ENCODE assay signal across 8 cellular contexts in genomic region chrX:136204571-136204970, GRCh38. TPM values are rescaled to one million over a fixed set of nuclear protein-coding genes. Genes with fewer than 3 reads are reported as not detected.
DNase-seq lines count a peak whose midpoint lies in the region; ATAC-seq and TF ChIP-seq lines count a peak whose summit lies in the region.

No MANE protein-coding gene starts in this region.

- DNase-seq in CD14-positive monocyte (ENCODE audit: low spot score) = no peak
- DNase-seq in PC-9 = peak; percentile 45 to 89
- peak; percentile 29 for DNase-seq in epithelial cell of esophagus (ENCODE audit: low read depth)
- DNase-seq in activated naive CD4-positive, alpha-beta T cell treated with Interleukin-2 at 50 U/mL for 16 hours = no peak

- H3K27me3 ChIP-seq in PC-9 (ENCODE audit: insufficient read depth, low read depth) (no peaks in the 10 kb centered on the region), muscle layer of duodenum (ENCODE audit: low read depth, low read length) (no peaks in the 10 kb centered on the region)

- peaks cover 0 to 2% (median 0%) of the 10 kb centered on the region in 7 donors for H3K9me3 Mint-ChIP-seq in CD14-positive monocyte

- H3K36me3 Mint-ChIP-seq in CD14-positive monocyte = no peaks in the 10 kb centered on the region

- H3K4me1 Mint-ChIP-seq in CD14-positive monocyte = peaks cover 11% of the 10 kb centered on the region

- no peaks in the 10 kb centered on the region for H3K9me2 ChIP-seq in PC-9 (ENCODE audit: insufficient read depth)

- CTCF ChIA-PET in PC-9 (lab: Charles Lee) = no interaction called here

- peak overlapping the region; percentile 20 for H3K4me2 ChIP-seq in PC-9

- POLR2A ChIA-PET in PC-9 (lab: Charles Lee; ENCODE audit: unreplicated experiment) = interaction anchor here (0.6 to 0.9 kb wide), 2 partner anchors 18 to 60 kb away, joined by 5 read pairs; no protein-coding TSS in a partner anchor

- no peaks in the 10 kb centered on the region for H4K20me1 ChIP-seq in PC-9 (ENCODE audit: insufficient read depth)

- H2AFZ ChIP-seq in PC-9 = no peak overlapping the region

- no peak overlapping the region for H3K4me3 Mint-ChIP-seq in CD14-positive monocyte

- H3K27ac ChIP-seq in PC-9 (no peak overlapping the region), muscle layer of duodenum (ENCODE audit: low read length) (peak overlapping the region; percentile 74)

- intact Hi-C loops in CD14-positive monocyte (cut with micrococcal nuclease) = no loop called here
- intact Hi-C loops in PC-9 (cut with micrococcal nuclease; ENCODE audit: unreplicated experiment) = loop anchor here (5.0 kb wide), 1 partner anchor 177 kb away; no protein-coding TSS in a partner anchor

- H3K79me2 ChIP-seq in PC-9 (ENCODE audit: low read depth) = no peaks in the 10 kb centered on the region

- TF ChIP-seq CTCF in CD14-positive monocyte (IDR thresholded peaks at IDR 0.05) (no peak), PC-9 (conservative IDR thresholded peaks at IDR 0.05) (no peak), epithelial cell of esophagus (IDR thresholded peaks at IDR 0.05; ENCODE audit: insufficient read depth, low read depth, low read length, missing control alignments) (no peak)

- H3K9me3 ChIP-seq in PC-9 (ENCODE audit: insufficient read depth, low read depth) (no peaks in the 10 kb centered on the region), muscle layer of duodenum (ENCODE audit: control insufficient read depth in 1 of 2, low read length in 2 of 2) (no peaks in the 10 kb centered on the region)

- peaks cover 37% of the 10 kb centered on the region for H3K4me1 ChIP-seq in PC-9 (replicated peaks; ENCODE audit: insufficient read depth)
- H3K4me1 ChIP-seq in muscle layer of duodenum (ENCODE audit: control insufficient read depth in 1 of 2, insufficient read depth in 2 of 2, low read length in 2 of 2) = peaks cover 8 to 61% of the 10 kb centered on the region in 2 donors

- H3K27ac Mint-ChIP-seq in CD14-positive monocyte = peak overlapping the region in 5 of 7 donors; percentile 20 to 75 (median 36)

- 0 out of 2 replicates have a peak, but pooled peaks cover 4% of the 10 kb centered on the region for H3F3A ChIP-seq in PC-9 (ENCODE audit: insufficient read depth, low read depth)

- H3K36me3 ChIP-seq in PC-9 (ENCODE audit: low read depth) (no peaks in the 10 kb centered on the region), muscle layer of duodenum (ENCODE audit: control insufficient read depth in 1 of 2, insufficient read depth in 2 of 2, low read length in 2 of 2) (peaks cover 14 to 18% of the 10 kb centered on the region in 2 donors)

- no TSS peak for BruUV-seq in PC-9 (replicated peaks; lab: Mats Ljungman, UMichigan)

- ATAC-seq in HG03196 (IDR thresholded peaks at IDR 0.05; ENCODE audit: unreplicated experiment) = no peak
- ATAC-seq in esophagus mucosa = no peak
- ATAC-seq in HG02973 (IDR thresholded peaks at IDR 0.05; ENCODE audit: unreplicated experiment) = no peak

- H3K4me3 ChIP-seq in PC-9 (no peak overlapping the region), epithelial cell of esophagus (ENCODE audit: low read length) (no peak overlapping the region), muscle layer of duodenum (ENCODE audit: low read depth in 1 of 2, low read length in 2 of 2) (peak overlapping the region; percentile 23 to 49)

- H3K27me3 Mint-ChIP-seq in CD14-positive monocyte (ENCODE audit: low read depth in 3 of 3) = peaks cover 0 to 7% (median 0%) of the 10 kb centered on the region in 3 donors

RNA-seq across cellular contexts. Expression of gene MAP7D3, which starts 46.6 kb away (rescaled TPM):
- 1 to 10 TPM; 1.8 to 3.4 TPM for polyA plus RNA-seq in CD14-positive monocyte
- total RNA-seq in PC-9 (2021) (14.6 and 19.0 TPM in 2 replicates), esophagus mucosa (4.8 TPM)

RNA-seq across cellular contexts. Expression of gene FHL1, which starts 57.2 kb away (rescaled TPM):
- polyA plus RNA-seq in CD14-positive monocyte = 1 to 10 TPM in 1 of 2 donors, under 1 TPM in 1; 0.98 to 4.0 TPM
- total RNA-seq in PC-9 (2021) = 0.65 and 1.7 TPM in 2 replicates
- total RNA-seq in esophagus mucosa = 18.7 TPM

Comparison
In these comparisons a context has a peak if more than half of its experiments do, and no peak if none do; other contexts are left out.
1. DNase-seq: peak in PC-9 (2 of 2) and epithelial cell of esophagus (single experiment); none in CD14-positive monocyte (single experiment) and activated naive CD4-positive, alpha-beta T cell treated with Interleukin-2 at 50 U/mL for 16 hours (single experiment).
2. H3K4me3 ChIP-seq: peak in muscle layer of duodenum (2 of 2); none in PC-9 (single experiment) and epithelial cell of esophagus (single experiment).